In the genomic region with DNA sequence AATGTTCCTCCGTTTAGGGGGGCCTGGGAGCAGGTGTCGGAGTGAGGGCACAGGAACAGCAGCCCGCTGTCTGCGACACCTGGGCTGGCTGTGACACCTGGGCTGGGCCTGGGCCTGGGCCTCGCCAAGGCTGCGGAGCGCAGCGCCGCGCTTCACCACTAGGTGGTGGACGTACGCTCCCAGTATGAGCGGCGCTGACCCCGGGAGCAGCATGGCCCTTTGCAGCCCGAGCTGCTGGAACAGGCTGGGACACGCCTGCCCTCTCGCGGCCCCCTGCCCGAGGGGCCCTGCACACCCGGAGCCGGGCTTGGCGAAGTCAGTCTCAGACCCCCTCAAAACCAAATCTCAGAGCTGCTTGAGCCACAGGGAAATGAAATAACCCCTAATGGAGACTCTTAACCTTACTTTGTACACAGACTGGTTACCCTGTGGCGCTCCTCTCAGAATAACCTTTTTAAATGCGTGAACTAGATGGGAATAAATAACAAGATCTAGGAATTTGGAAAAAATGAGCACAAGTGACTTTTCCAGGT, we compare ENCODE assay signal across 1 cellular context.
TF ChIP-seq lines count a peak whose summit lies in the region.

No MANE protein-coding gene starts in this region.

TF ChIP-seq in HepG2, 621 proteins besides CTCF, POLR2A, EP300 and RAD21 (continued from another document and continues in another):
- TF ChIP-seq, protein P1, sequence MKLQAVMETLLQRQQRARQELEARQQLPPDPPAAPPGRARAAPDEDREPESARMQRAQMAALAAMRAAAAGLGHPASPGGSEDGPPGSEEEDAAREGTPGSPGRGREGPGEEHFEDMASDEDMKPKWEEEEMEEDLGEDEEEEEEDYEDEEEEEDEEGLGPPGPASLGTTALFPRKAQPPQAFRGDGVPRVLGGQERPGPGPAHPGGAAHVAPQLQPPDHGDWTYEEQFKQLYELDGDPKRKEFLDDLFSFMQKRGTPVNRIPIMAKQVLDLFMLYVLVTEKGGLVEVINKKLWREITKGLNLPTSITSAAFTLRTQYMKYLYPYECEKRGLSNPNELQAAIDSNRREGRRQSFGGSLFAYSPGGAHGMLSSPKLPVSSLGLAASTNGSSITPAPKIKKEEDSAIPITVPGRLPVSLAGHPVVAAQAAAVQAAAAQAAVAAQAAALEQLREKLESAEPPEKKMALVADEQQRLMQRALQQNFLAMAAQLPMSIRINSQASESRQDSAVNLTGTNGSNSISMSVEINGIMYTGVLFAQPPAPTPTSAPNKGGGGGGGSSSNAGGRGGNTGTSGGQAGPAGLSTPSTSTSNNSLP (IDR thresholded peaks at IDR 0.05; ENCODE audit: low read depth, low read length), result no peak
- no peak for TF ChIP-seq ZNF773 (CRISPR knock-in tag; IDR thresholded peaks at IDR 0.05; ENCODE audit: borderline replicate concordance)
- TF ChIP-seq ZNF543 (CRISPR knock-in tag; IDR thresholded peaks at IDR 0.05), result peak; percentile 71; the same call in 1 of the 2 replicates
- TF ChIP-seq ZBTB7B (CRISPR knock-in tag; IDR thresholded peaks at IDR 0.05), result peak; percentile 96
- TF ChIP-seq SETDB1 (CRISPR knock-in tag; IDR thresholded peaks at IDR 0.05; ENCODE audit: borderline replicate concordance), result no peak
- TF ChIP-seq ZNF615 (CRISPR knock-in tag; IDR thresholded peaks at IDR 0.05; ENCODE audit: borderline replicate concordance), result no peak
- peak; percentile 69; the same call in 1 of the 2 replicates for TF ChIP-seq ZNF605 (CRISPR knock-in tag; IDR thresholded peaks at IDR 0.05)
- TF ChIP-seq ZFP1 (CRISPR knock-in tag; IDR thresholded peaks at IDR 0.05), result no peak
- no peak for TF ChIP-seq U2AF2 (IDR thresholded peaks at IDR 0.05; ENCODE audit: low read depth, low read length)
- TF ChIP-seq RXRB (CRISPR knock-in tag; IDR thresholded peaks at IDR 0.05; ENCODE audit: borderline replicate concordance), result peak; percentile 62; the same call in 1 of the 2 replicates
- TF ChIP-seq, protein P2, sequence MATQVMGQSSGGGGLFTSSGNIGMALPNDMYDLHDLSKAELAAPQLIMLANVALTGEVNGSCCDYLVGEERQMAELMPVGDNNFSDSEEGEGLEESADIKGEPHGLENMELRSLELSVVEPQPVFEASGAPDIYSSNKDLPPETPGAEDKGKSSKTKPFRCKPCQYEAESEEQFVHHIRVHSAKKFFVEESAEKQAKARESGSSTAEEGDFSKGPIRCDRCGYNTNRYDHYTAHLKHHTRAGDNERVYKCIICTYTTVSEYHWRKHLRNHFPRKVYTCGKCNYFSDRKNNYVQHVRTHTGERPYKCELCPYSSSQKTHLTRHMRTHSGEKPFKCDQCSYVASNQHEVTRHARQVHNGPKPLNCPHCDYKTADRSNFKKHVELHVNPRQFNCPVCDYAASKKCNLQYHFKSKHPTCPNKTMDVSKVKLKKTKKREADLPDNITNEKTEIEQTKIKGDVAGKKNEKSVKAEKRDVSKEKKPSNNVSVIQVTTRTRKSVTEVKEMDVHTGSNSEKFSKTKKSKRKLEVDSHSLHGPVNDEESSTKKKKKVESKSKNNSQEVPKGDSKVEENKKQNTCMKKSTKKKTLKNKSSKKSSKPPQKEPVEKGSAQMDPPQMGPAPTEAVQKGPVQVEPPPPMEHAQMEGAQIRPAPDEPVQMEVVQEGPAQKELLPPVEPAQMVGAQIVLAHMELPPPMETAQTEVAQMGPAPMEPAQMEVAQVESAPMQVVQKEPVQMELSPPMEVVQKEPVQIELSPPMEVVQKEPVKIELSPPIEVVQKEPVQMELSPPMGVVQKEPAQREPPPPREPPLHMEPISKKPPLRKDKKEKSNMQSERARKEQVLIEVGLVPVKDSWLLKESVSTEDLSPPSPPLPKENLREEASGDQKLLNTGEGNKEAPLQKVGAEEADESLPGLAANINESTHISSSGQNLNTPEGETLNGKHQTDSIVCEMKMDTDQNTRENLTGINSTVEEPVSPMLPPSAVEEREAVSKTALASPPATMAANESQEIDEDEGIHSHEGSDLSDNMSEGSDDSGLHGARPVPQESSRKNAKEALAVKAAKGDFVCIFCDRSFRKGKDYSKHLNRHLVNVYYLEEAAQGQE (IDR thresholded peaks at IDR 0.05; ENCODE audit: borderline replicate concordance in 1 of 2, low read depth in 1 of 2, low read length in 2 of 2), result no peak
- peak; percentile 88; the same call in 1 of the 2 replicates for TF ChIP-seq SSRP1 (CRISPR knock-in tag; IDR thresholded peaks at IDR 0.05)
- TF ChIP-seq ZNF569 (CRISPR knock-in tag; IDR thresholded peaks at IDR 0.05; ENCODE audit: borderline replicate concordance), result no peak
- TF ChIP-seq MEIS2 (CRISPR knock-in tag; IDR thresholded peaks at IDR 0.05), result peak; percentile 65; the same call in 1 of the 2 replicates
- TF ChIP-seq ZNF660 (CRISPR knock-in tag; IDR thresholded peaks at IDR 0.05; ENCODE audit: borderline replicate concordance, low read depth), result no peak; the same call in 1 of the 2 replicates
- TF ChIP-seq CREB1 (IDR thresholded peaks at IDR 0.05), result peak; percentile 2; the same call in 1 of the 2 replicates
- TF ChIP-seq CREB1 (CRISPR knock-in tag; IDR thresholded peaks at IDR 0.05), result no peak
- TF ChIP-seq, protein P3, sequence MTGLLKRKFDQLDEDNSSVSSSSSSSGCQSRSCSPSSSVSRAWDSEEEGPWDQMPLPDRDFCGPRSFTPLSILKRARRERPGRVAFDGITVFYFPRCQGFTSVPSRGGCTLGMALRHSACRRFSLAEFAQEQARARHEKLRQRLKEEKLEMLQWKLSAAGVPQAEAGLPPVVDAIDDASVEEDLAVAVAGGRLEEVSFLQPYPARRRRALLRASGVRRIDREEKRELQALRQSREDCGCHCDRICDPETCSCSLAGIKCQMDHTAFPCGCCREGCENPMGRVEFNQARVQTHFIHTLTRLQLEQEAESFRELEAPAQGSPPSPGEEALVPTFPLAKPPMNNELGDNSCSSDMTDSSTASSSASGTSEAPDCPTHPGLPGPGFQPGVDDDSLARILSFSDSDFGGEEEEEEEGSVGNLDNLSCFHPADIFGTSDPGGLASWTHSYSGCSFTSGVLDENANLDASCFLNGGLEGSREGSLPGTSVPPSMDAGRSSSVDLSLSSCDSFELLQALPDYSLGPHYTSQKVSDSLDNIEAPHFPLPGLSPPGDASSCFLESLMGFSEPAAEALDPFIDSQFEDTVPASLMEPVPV (CRISPR knock-in tag; IDR thresholded peaks at IDR 0.05), result no peak
- TF ChIP-seq, protein P4, sequence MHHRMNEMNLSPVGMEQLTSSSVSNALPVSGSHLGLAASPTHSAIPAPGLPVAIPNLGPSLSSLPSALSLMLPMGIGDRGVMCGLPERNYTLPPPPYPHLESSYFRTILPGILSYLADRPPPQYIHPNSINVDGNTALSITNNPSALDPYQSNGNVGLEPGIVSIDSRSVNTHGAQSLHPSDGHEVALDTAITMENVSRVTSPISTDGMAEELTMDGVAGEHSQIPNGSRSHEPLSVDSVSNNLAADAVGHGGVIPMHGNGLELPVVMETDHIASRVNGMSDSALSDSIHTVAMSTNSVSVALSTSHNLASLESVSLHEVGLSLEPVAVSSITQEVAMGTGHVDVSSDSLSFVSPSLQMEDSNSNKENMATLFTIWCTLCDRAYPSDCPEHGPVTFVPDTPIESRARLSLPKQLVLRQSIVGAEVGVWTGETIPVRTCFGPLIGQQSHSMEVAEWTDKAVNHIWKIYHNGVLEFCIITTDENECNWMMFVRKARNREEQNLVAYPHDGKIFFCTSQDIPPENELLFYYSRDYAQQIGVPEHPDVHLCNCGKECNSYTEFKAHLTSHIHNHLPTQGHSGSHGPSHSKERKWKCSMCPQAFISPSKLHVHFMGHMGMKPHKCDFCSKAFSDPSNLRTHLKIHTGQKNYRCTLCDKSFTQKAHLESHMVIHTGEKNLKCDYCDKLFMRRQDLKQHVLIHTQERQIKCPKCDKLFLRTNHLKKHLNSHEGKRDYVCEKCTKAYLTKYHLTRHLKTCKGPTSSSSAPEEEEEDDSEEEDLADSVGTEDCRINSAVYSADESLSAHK (CRISPR knock-in tag; IDR thresholded peaks at IDR 0.05; ENCODE audit: borderline replicate concordance), result no peak
- TF ChIP-seq, protein P5, sequence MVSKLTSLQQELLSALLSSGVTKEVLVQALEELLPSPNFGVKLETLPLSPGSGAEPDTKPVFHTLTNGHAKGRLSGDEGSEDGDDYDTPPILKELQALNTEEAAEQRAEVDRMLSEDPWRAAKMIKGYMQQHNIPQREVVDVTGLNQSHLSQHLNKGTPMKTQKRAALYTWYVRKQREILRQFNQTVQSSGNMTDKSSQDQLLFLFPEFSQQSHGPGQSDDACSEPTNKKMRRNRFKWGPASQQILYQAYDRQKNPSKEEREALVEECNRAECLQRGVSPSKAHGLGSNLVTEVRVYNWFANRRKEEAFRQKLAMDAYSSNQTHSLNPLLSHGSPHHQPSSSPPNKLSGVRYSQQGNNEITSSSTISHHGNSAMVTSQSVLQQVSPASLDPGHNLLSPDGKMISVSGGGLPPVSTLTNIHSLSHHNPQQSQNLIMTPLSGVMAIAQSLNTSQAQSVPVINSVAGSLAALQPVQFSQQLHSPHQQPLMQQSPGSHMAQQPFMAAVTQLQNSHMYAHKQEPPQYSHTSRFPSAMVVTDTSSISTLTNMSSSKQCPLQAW (CRISPR knock-in tag; IDR thresholded peaks at IDR 0.05), result peak; percentile 87; the same call in 1 of the 2 replicates
- TF ChIP-seq PHF5A (CRISPR knock-in tag; IDR thresholded peaks at IDR 0.05; ENCODE audit: low read depth, unreplicated experiment), result peak; percentile 48
- TF ChIP-seq, protein P6, sequence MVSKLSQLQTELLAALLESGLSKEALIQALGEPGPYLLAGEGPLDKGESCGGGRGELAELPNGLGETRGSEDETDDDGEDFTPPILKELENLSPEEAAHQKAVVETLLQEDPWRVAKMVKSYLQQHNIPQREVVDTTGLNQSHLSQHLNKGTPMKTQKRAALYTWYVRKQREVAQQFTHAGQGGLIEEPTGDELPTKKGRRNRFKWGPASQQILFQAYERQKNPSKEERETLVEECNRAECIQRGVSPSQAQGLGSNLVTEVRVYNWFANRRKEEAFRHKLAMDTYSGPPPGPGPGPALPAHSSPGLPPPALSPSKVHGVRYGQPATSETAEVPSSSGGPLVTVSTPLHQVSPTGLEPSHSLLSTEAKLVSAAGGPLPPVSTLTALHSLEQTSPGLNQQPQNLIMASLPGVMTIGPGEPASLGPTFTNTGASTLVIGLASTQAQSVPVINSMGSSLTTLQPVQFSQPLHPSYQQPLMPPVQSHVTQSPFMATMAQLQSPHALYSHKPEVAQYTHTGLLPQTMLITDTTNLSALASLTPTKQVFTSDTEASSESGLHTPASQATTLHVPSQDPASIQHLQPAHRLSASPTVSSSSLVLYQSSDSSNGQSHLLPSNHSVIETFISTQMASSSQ (IDR thresholded peaks at IDR 0.05; ENCODE audit: low read depth), result no peak
- TF ChIP-seq, protein P6 (CRISPR knock-in tag; IDR thresholded peaks at IDR 0.05; ENCODE audit: borderline replicate concordance), result peak; percentile 51; the same call in 1 of the 2 replicates
- no peak; the same call in 1 of the 2 replicates for TF ChIP-seq ZNF460 (CRISPR knock-in tag; IDR thresholded peaks at IDR 0.05; ENCODE audit: borderline replicate concordance)
- TF ChIP-seq, protein P7, sequence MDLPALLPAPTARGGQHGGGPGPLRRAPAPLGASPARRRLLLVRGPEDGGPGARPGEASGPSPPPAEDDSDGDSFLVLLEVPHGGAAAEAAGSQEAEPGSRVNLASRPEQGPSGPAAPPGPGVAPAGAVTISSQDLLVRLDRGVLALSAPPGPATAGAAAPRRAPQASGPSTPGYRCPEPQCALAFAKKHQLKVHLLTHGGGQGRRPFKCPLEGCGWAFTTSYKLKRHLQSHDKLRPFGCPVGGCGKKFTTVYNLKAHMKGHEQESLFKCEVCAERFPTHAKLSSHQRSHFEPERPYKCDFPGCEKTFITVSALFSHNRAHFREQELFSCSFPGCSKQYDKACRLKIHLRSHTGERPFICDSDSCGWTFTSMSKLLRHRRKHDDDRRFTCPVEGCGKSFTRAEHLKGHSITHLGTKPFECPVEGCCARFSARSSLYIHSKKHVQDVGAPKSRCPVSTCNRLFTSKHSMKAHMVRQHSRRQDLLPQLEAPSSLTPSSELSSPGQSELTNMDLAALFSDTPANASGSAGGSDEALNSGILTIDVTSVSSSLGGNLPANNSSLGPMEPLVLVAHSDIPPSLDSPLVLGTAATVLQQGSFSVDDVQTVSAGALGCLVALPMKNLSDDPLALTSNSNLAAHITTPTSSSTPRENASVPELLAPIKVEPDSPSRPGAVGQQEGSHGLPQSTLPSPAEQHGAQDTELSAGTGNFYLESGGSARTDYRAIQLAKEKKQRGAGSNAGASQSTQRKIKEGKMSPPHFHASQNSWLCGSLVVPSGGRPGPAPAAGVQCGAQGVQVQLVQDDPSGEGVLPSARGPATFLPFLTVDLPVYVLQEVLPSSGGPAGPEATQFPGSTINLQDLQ (CRISPR knock-in tag; IDR thresholded peaks at IDR 0.05), result no peak
- TF ChIP-seq, protein P8, sequence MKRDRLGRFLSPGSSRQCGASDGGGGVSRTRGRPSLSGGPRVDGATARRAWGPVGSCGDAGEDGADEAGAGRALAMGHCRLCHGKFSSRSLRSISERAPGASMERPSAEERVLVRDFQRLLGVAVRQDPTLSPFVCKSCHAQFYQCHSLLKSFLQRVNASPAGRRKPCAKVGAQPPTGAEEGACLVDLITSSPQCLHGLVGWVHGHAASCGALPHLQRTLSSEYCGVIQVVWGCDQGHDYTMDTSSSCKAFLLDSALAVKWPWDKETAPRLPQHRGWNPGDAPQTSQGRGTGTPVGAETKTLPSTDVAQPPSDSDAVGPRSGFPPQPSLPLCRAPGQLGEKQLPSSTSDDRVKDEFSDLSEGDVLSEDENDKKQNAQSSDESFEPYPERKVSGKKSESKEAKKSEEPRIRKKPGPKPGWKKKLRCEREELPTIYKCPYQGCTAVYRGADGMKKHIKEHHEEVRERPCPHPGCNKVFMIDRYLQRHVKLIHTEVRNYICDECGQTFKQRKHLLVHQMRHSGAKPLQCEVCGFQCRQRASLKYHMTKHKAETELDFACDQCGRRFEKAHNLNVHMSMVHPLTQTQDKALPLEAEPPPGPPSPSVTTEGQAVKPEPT (CRISPR knock-in tag; IDR thresholded peaks at IDR 0.05; ENCODE audit: low read depth), result peak; percentile 94
- TF ChIP-seq MATR3 (CRISPR knock-in tag; IDR thresholded peaks at IDR 0.05), result no peak
- no peak for TF ChIP-seq MTF2 (CRISPR knock-in tag; IDR thresholded peaks at IDR 0.05; ENCODE audit: borderline replicate concordance)
- TF ChIP-seq, protein P9, sequence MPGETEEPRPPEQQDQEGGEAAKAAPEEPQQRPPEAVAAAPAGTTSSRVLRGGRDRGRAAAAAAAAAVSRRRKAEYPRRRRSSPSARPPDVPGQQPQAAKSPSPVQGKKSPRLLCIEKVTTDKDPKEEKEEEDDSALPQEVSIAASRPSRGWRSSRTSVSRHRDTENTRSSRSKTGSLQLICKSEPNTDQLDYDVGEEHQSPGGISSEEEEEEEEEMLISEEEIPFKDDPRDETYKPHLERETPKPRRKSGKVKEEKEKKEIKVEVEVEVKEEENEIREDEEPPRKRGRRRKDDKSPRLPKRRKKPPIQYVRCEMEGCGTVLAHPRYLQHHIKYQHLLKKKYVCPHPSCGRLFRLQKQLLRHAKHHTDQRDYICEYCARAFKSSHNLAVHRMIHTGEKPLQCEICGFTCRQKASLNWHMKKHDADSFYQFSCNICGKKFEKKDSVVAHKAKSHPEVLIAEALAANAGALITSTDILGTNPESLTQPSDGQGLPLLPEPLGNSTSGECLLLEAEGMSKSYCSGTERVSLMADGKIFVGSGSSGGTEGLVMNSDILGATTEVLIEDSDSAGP (CRISPR knock-in tag; IDR thresholded peaks at IDR 0.05; ENCODE audit: borderline replicate concordance), result peak; percentile 93
- no peak for TF ChIP-seq SNAPC2 (CRISPR knock-in tag; IDR thresholded peaks at IDR 0.05)
